Comparison of ENCODE assay signal across 13 cellular contexts in genomic region chr15:33671456-33671855, GRCh38.
DNase-seq lines count a peak whose midpoint lies in the region; ATAC-seq and TF ChIP-seq lines count a peak whose summit lies in the region.
"Had no signal": no experiment of that assay in that cellular context is flagged by ENCODE, and none has a peak within 500 bp of the region (broad histone marks: within the 10 kb centered on the region; RNA-seq: fewer than 3 reads in every experiment).

No MANE protein-coding gene starts in this region.

- no peaks in the 10 kb centered on the region for H3K79me2 ChIP-seq in PC-3 (ENCODE audit: low read length)

- peak; percentile 46 for DNase-seq in Jurkat, Clone E6-1 (ENCODE audit: low read depth, low spot score)
- DNase-seq in KBM-7: no peak
- DNase-seq in PC-3: no peak
- DNase-seq in endodermal cell: no peak
- DNase-seq in inferior parietal cortex (ENCODE audit: extremely low spot score): no peak
- DNase-seq: activated CD8-positive, alpha-beta memory T cell treated with anti-CD3 and anti-CD28 coated beads, Interleukin-2, amount 10 ng/mL, durations not matched to agents 7 days and 5 days; DMS79 treated with DMSO at 0.1 percent for 48 hours; NCI-H1694 treated with DMSO at 0.1 percent for 48 hours; T1000 had no signal

- H3K27ac ChIP-seq in PC-3 (ENCODE audit: low read length) (no peak overlapping the region), endodermal cell (ENCODE audit: low read depth, low read length) (no peak overlapping the region)

- H3K9ac ChIP-seq in PC-3 (ENCODE audit: low read length) (no peak overlapping the region), endodermal cell (ENCODE audit: extremely low read depth, low read length, poor library complexity, severe bottlenecking) (no peak overlapping the region)

- no peak overlapping the region for H3K4me2 ChIP-seq in PC-3 (ENCODE audit: low read length)

- intact Hi-C loops in PC-3 (cut with micrococcal nuclease): no loop called here

- H2AFZ ChIP-seq in PC-3 (ENCODE audit: low read length): no peak overlapping the region

- no peak overlapping the region for H3K4me3 Mint-ChIP-seq in endodermal cell
- H3K4me3 Mint-ChIP-seq: activated CD8-positive, alpha-beta memory T cell treated with anti-CD3 and anti-CD28 coated beads, Interleukin-2, amount 10 ng/mL, durations not matched to agents 7 days and 5 days had no signal

- H3K27ac Mint-ChIP-seq in endodermal cell: no peak overlapping the region
- H3K27ac Mint-ChIP-seq: activated CD8-positive, alpha-beta memory T cell treated with anti-CD3 and anti-CD28 coated beads, Interleukin-2, amount 10 ng/mL, durations not matched to agents 7 days and 5 days had no signal

- no peaks in the 10 kb centered on the region for H3K9me3 Mint-ChIP-seq in endodermal cell

- H3F3A ChIP-seq in PC-3 (ENCODE audit: low read length, unreplicated experiment): no peaks in the 10 kb centered on the region

- no TSS peak for BruUV-seq in PC-3 (replicated peaks; lab: Mats Ljungman, UMichigan)

- no peaks in the 10 kb centered on the region for H3K4me1 Mint-ChIP-seq in endodermal cell
- H3K4me1 Mint-ChIP-seq: activated CD8-positive, alpha-beta memory T cell treated with anti-CD3 and anti-CD28 coated beads, Interleukin-2, amount 10 ng/mL, durations not matched to agents 7 days and 5 days had no signal

- POLR2A ChIA-PET in PC-3 (lab: Charles Lee; ENCODE audit: unreplicated experiment): no interaction called here

- no peaks in the 10 kb centered on the region for H3K9me2 ChIP-seq in PC-3 (replicated peaks; ENCODE audit: low read length)

- WGBS in endodermal cell (ENCODE audit: insufficient coverage in 1 of 2, insufficient read length in 1 of 2), 2 experiments: 86 to 90% methylated on average over 2 to 5 of the region's 5 CpGs

- peak; percentile 90 for ATAC-seq in GM18498 (IDR thresholded peaks at IDR 0.05; ENCODE audit: unreplicated experiment)
- peak; percentile 88 for ATAC-seq in GM19463 (IDR thresholded peaks at IDR 0.05; ENCODE audit: unreplicated experiment)
- ATAC-seq in HG02885 (IDR thresholded peaks at IDR 0.05; ENCODE audit: poor library complexity, unreplicated experiment): peak; percentile 81
- ATAC-seq in PC-3: no peak
- ATAC-seq: activated CD8-positive, alpha-beta memory T cell treated with anti-CD3 and anti-CD28 coated beads, Interleukin-2, amount 10 ng/mL, durations not matched to agents 7 days and 5 days; Panc1 had no signal

- H3K27me3 ChIP-seq in PC-3 (ENCODE audit: low read length): peaks cover 74% of the 10 kb centered on the region
- H3K27me3 ChIP-seq in endodermal cell (ENCODE audit: control insufficient read depth, insufficient read depth, low read length, poor library complexity, severe bottlenecking): no peaks in the 10 kb centered on the region

- H3K4me1 ChIP-seq in PC-3 (ENCODE audit: insufficient read depth, low read length) (no peaks in the 10 kb centered on the region), endodermal cell (ENCODE audit: control insufficient read depth, insufficient read depth, low read length) (no peaks in the 10 kb centered on the region)

- no peak overlapping the region for H3K4me3 ChIP-seq in Jurkat, Clone E6-1 (ENCODE audit: low read length)
- H3K4me3 ChIP-seq in PC-3 (ENCODE audit: low read length) (no peak overlapping the region), endodermal cell (ENCODE audit: low read length) (no peak overlapping the region)

- in situ Hi-C loops in KBM-7 (cut with MboI; ENCODE audit: low pct_unique_long_range_greater_than_20kb, low sequenced_read_pairs): no loop called here

- CTCF ChIA-PET in PC-3 (lab: Charles Lee): no interaction called here

- no peaks in the 10 kb centered on the region for H4K20me1 ChIP-seq in PC-3 (ENCODE audit: low read length)

- H3K36me3 Mint-ChIP-seq in endodermal cell (ENCODE audit: low read depth): no peaks in the 10 kb centered on the region
- H3K36me3 Mint-ChIP-seq: activated CD8-positive, alpha-beta memory T cell treated with anti-CD3 and anti-CD28 coated beads, Interleukin-2, amount 10 ng/mL, durations not matched to agents 7 days and 5 days had no signal

- H3K27me3 Mint-ChIP-seq in endodermal cell (ENCODE audit: insufficient read depth): no peaks in the 10 kb centered on the region

- TF ChIP-seq CTCF in PC-3 (conservative IDR thresholded peaks at IDR 0.05; ENCODE audit: low read depth, low read length) (no peak), endodermal cell (conservative IDR thresholded peaks at IDR 0.05) (no peak)

- H3K9me3 ChIP-seq in PC-3 (ENCODE audit: low read length) (no peaks in the 10 kb centered on the region), endodermal cell (ENCODE audit: control insufficient read depth, low read length) (no peaks in the 10 kb centered on the region)

- H3K36me3 ChIP-seq in PC-3 (ENCODE audit: low read depth, low read length) (no peaks in the 10 kb centered on the region; the same call in 1 of the 2 replicates), endodermal cell (ENCODE audit: control insufficient read depth, insufficient read depth, low read length) (no peaks in the 10 kb centered on the region)
